25 cellular contexts compared by ENCODE assay signal in genomic region chr15:38487383-38487782, GRCh38. TPM values are rescaled to one million over a fixed set of nuclear protein-coding genes. Genes with fewer than 3 reads are reported as not detected.
DNase-seq lines count a peak whose midpoint lies in the region; ATAC-seq lines count a peak whose summit lies in the region.
"Had no signal": no experiment of that assay in that cellular context is flagged by ENCODE, and none has a peak within 500 bp of the region (broad histone marks: within the 10 kb centered on the region; RNA-seq: fewer than 3 reads in every experiment).

No MANE protein-coding gene starts in this region.

- POLR2A ChIA-PET in activated CD4-positive, alpha-beta T cell treated with anti-CD3 and anti-CD28 coated beads for 36 hours (lab: Charles Lee) = no interaction called here
- POLR2A ChIA-PET in CD8-positive, alpha-beta memory T cell (lab: Charles Lee) = no interaction called here

- H3K9me3 ChIP-seq in CD8-positive, alpha-beta memory T cell (ENCODE audit: low read length) = no peaks in the 10 kb centered on the region
- H3K9me3 ChIP-seq: sigmoid colon, SJSA1 had no signal

- H3K27ac ChIP-seq in CD8-positive, alpha-beta memory T cell (ENCODE audit: low read depth, low read length) = no peak overlapping the region
- H3K27ac ChIP-seq: hepatocyte, KMS-11, neural progenitor cell, sigmoid colon, SJSA1 had no signal

- in situ Hi-C loops in G401 (cut with HindIII; ENCODE audit: low sequenced_read_pairs) = no loop called here

- H3K27ac Mint-ChIP-seq in activated CD4-positive, alpha-beta T cell treated with anti-CD3 and anti-CD28 coated beads for 36 hours = peak overlapping the region; percentile 92
- peak overlapping the region; percentile 73 to 98 (median 90) for H3K27ac Mint-ChIP-seq in CD8-positive, alpha-beta memory T cell
- peak overlapping the region; percentile 88 for H3K27ac Mint-ChIP-seq in activated T-helper 2 cell treated with anti-CD3 and anti-CD28 coated beads, Interferon-gamma antibody, Interleukin-2, Interleukin-4, amounts not matched to agents 10 μg/mL and 5 μg/mL and 100 μg/mL, durations not matched to agents 14 hours and 24 hours and 36 hours
- H3K27ac Mint-ChIP-seq in memory B cell = peak overlapping the region; percentile 62
- H3K27ac Mint-ChIP-seq: H9, neural progenitor cell, WTC11 had no signal

- peaks cover 19% of the 10 kb centered on the region for H3K36me3 ChIP-seq in CD8-positive, alpha-beta memory T cell (ENCODE audit: insufficient read depth, low read length)
- H3K36me3 ChIP-seq: neural progenitor cell had no signal

- no peaks in the 10 kb centered on the region for H3K27me3 ChIP-seq in CD8-positive, alpha-beta memory T cell (ENCODE audit: insufficient read depth, low read length, poor library complexity, severe bottlenecking)
- H3K27me3 ChIP-seq: hepatocyte, neural progenitor cell, sigmoid colon, SJSA1 had no signal

- H3K4me3 Mint-ChIP-seq in activated CD4-positive, alpha-beta T cell treated with anti-CD3 and anti-CD28 coated beads for 36 hours = no peak overlapping the region
- H3K4me3 Mint-ChIP-seq in CD8-positive, alpha-beta memory T cell = peak overlapping the region in 1 of 7 donors; percentile 28
- H3K4me3 Mint-ChIP-seq in activated T-helper 2 cell treated with anti-CD3 and anti-CD28 coated beads, Interferon-gamma antibody, Interleukin-2, Interleukin-4, amounts not matched to agents 10 μg/mL and 5 μg/mL and 100 μg/mL, durations not matched to agents 14 hours and 24 hours and 36 hours (ENCODE audit: low read depth) = no peak overlapping the region
- H3K4me3 Mint-ChIP-seq in memory B cell = no peak overlapping the region
- H3K4me3 Mint-ChIP-seq: H9, neural progenitor cell, WTC11 had no signal

- intact Hi-C loops in activated CD4-positive, alpha-beta T cell treated with anti-CD3 and anti-CD28 coated beads for 36 hours (cut with DNase I, micrococcal nuclease) = loop anchor here (1.0 to 2.0 kb wide), 5 partner anchors 73 to 203 kb away; no protein-coding TSS in a partner anchor
- intact Hi-C loops in activated T-helper 2 cell treated with anti-CD3 and anti-CD28 coated beads, Interferon-gamma antibody, Interleukin-2, Interleukin-4, amounts not matched to agents 10 μg/mL and 5 μg/mL and 100 μg/mL, durations not matched to agents 14 hours and 24 hours and 36 hours (cut with micrococcal nuclease) = loop anchor here (1.0 to 5.0 kb wide), 4 partner anchors 13 to 200 kb away; no protein-coding TSS in a partner anchor

- no peak overlapping the region for H3K4me3 ChIP-seq in CD8-positive, alpha-beta memory T cell (ENCODE audit: low read length)
- H3K4me3 ChIP-seq: hepatocyte, neural progenitor cell, sigmoid colon, SJSA1 had no signal

- H3K27me3 Mint-ChIP-seq in activated CD4-positive, alpha-beta T cell treated with anti-CD3 and anti-CD28 coated beads for 36 hours = no peaks in the 10 kb centered on the region
- H3K27me3 Mint-ChIP-seq in CD8-positive, alpha-beta memory T cell = no peaks in the 10 kb centered on the region
- H3K27me3 Mint-ChIP-seq in activated T-helper 2 cell treated with anti-CD3 and anti-CD28 coated beads, Interferon-gamma antibody, Interleukin-2, Interleukin-4, amounts not matched to agents 10 μg/mL and 5 μg/mL and 100 μg/mL, durations not matched to agents 14 hours and 24 hours and 36 hours (ENCODE audit: low read depth) = no peaks in the 10 kb centered on the region
- no peaks in the 10 kb centered on the region for H3K27me3 Mint-ChIP-seq in memory B cell

- H3K9me3 Mint-ChIP-seq in activated CD4-positive, alpha-beta T cell treated with anti-CD3 and anti-CD28 coated beads for 36 hours (ENCODE audit: low read depth) = no peaks in the 10 kb centered on the region
- no peaks in the 10 kb centered on the region for H3K9me3 Mint-ChIP-seq in CD8-positive, alpha-beta memory T cell
- no peaks in the 10 kb centered on the region for H3K9me3 Mint-ChIP-seq in activated T-helper 2 cell treated with anti-CD3 and anti-CD28 coated beads, Interferon-gamma antibody, Interleukin-2, Interleukin-4, amounts not matched to agents 10 μg/mL and 5 μg/mL and 100 μg/mL, durations not matched to agents 14 hours and 24 hours and 36 hours
- H3K9me3 Mint-ChIP-seq in memory B cell = no peaks in the 10 kb centered on the region
- H3K9me3 Mint-ChIP-seq: H9, neural progenitor cell, WTC11 had no signal

- peaks cover 51% of the 10 kb centered on the region for H3K4me1 Mint-ChIP-seq in activated CD4-positive, alpha-beta T cell treated with anti-CD3 and anti-CD28 coated beads for 36 hours
- H3K4me1 Mint-ChIP-seq in CD8-positive, alpha-beta memory T cell = peaks cover 31 to 72% (median 58%) of the 10 kb centered on the region in 3 donors
- H3K4me1 Mint-ChIP-seq in activated T-helper 2 cell treated with anti-CD3 and anti-CD28 coated beads, Interferon-gamma antibody, Interleukin-2, Interleukin-4, amounts not matched to agents 10 μg/mL and 5 μg/mL and 100 μg/mL, durations not matched to agents 14 hours and 24 hours and 36 hours (ENCODE audit: low read depth) = peaks cover 39% of the 10 kb centered on the region
- H3K4me1 Mint-ChIP-seq in memory B cell = peaks cover 3% of the 10 kb centered on the region
- H3K4me1 Mint-ChIP-seq: H9, neural progenitor cell had no signal

- CTCF ChIA-PET in activated CD4-positive, alpha-beta T cell treated with anti-CD3 and anti-CD28 coated beads for 36 hours (lab: Charles Lee) = interaction anchor here (0.7 to 1.5 kb wide), 9 partner anchors 11 to 212 kb away, joined by 3 to 8 read pairs (median 4); partner anchors contain the start of gene FAM98B
- CTCF ChIA-PET in CD8-positive, alpha-beta memory T cell (lab: Charles Lee) = interaction anchor here (2.7 kb wide), 1 partner anchor 203 kb away, joined by 14 read pairs; no protein-coding TSS in a partner anchor

- H3K4me1 ChIP-seq in CD8-positive, alpha-beta memory T cell (ENCODE audit: insufficient read depth, low read length) = peaks cover 25% of the 10 kb centered on the region
- H3K4me1 ChIP-seq: neural progenitor cell had no signal

- ATAC-seq in activated CD4-positive, alpha-beta T cell treated with anti-CD3 and anti-CD28 coated beads for 36 hours = no peak
- ATAC-seq in memory B cell (ENCODE audit: low read depth) = no peak
- no peak for ATAC-seq in activated CD4-positive, CD25-positive, alpha-beta regulatory T cell treated with anti-CD3 and anti-CD28 coated beads, Interleukin-2, amount 50 U/mL, for 24 hours
- ATAC-seq: esophagus mucosa, left ventricle myocardium superior, WTC11 had no signal

- DNase-seq in activated CD4-positive, alpha-beta T cell treated with anti-CD3 and anti-CD28 coated beads for 36 hours = no peak
- DNase-seq in activated CD4-positive, alpha-beta T cell treated with anti-CD3 and anti-CD28 coated beads, Interleukin-2, amount 50 U/mL, for 48 hours = no peak
- DNase-seq in CD8-positive, alpha-beta memory T cell = no peak
- DNase-seq in activated T-helper 2 cell treated with anti-CD3 and anti-CD28 coated beads, Interferon-gamma antibody, Interleukin-2, Interleukin-4, amounts not matched to agents 10 μg/mL and 5 μg/mL and 100 μg/mL, durations not matched to agents 14 hours and 24 hours and 36 hours (ENCODE audit: low spot score) = no peak
- DNase-seq in memory B cell (ENCODE audit: low spot score in 2 of 2) = no peak
- no peak for DNase-seq in G401 (ENCODE audit: low spot score)
- DNase-seq in stimulated activated CD4-positive, alpha-beta T cell treated with anti-CD3 and anti-CD28 coated beads, Interleukin-4, amount 100 ng/mL, for 4 hours = no peak
- DNase-seq: activated gamma-delta T cell; effector CD8-positive, alpha-beta T cell; foreskin melanocyte; H9; left ventricle myocardium superior; midbrain; NCI-H146; NCI-H2171; NCI-H526; sigmoid colon; T-helper 9 cell had no signal

- H3K36me3 Mint-ChIP-seq in activated CD4-positive, alpha-beta T cell treated with anti-CD3 and anti-CD28 coated beads for 36 hours (ENCODE audit: low read depth) = peaks cover 55% of the 10 kb centered on the region
- peaks cover 0 to 65% (median 10%) of the 10 kb centered on the region in 3 donors for H3K36me3 Mint-ChIP-seq in CD8-positive, alpha-beta memory T cell
- H3K36me3 Mint-ChIP-seq in activated T-helper 2 cell treated with anti-CD3 and anti-CD28 coated beads, Interferon-gamma antibody, Interleukin-2, Interleukin-4, amounts not matched to agents 10 μg/mL and 5 μg/mL and 100 μg/mL, durations not matched to agents 14 hours and 24 hours and 36 hours (ENCODE audit: low read depth) = peaks cover 60% of the 10 kb centered on the region
- H3K36me3 Mint-ChIP-seq in memory B cell = peaks cover 8% of the 10 kb centered on the region

RNA-seq across cellular contexts. Expression of gene FAM98B, which starts 33.5 kb away (rescaled TPM):
- total RNA-seq in activated CD4-positive, alpha-beta T cell treated with anti-CD3 and anti-CD28 coated beads for 36 hours = 10 to 100 TPM; 54.2 to 81.9 TPM
- 10 to 100 TPM; 56.7 to 60.9 TPM for total RNA-seq in CD8-positive, alpha-beta memory T cell
- polyA plus RNA-seq in CD8-positive, alpha-beta memory T cell = 2.2 TPM
- 53.9 and 56.5 TPM in 2 replicates for total RNA-seq in activated T-helper 2 cell treated with anti-CD3 and anti-CD28 coated beads, Interferon-gamma antibody, Interleukin-2, Interleukin-4, amounts not matched to agents 10 μg/mL and 5 μg/mL and 100 μg/mL, durations not matched to agents 14 hours and 24 hours and 36 hours
- 5.9 and 37.9 TPM in 2 replicates for total RNA-seq in G401 (2014; rRNA removed; shearing (Covaris generic))
